8 cellular contexts compared by ENCODE assay signal in genomic region chr14:76977793-76978730, GRCh38. TPM values are rescaled to one million over a fixed set of nuclear protein-coding genes. Genes with fewer than 3 reads are reported as not detected.
A peak's percentile ranks its signal among the peaks of the same experiment; 100 is the strongest.
DNase-seq lines count a peak whose midpoint lies in the region; ATAC-seq and TF ChIP-seq lines count a peak whose summit lies in the region.

No MANE protein-coding gene starts in this region.

- no peak overlapping the region for H3K4me3 ChIP-seq in lung

- H3K36me3 ChIP-seq in lung (ENCODE audit: control insufficient read depth in 2 of 2, insufficient read depth in 2 of 2, low read length in 2 of 2): no peaks in the 10 kb centered on the region

- WGBS in lung, 2 donors: 34 to 59% methylated on average over 15 of the region's 15 CpGs

- H3K27me3 ChIP-seq in lung (ENCODE audit: control insufficient read depth, insufficient read depth): no peaks in the 10 kb centered on the region

- peak overlapping the region in 1 of 2 donors; percentile 41 for H3K27ac ChIP-seq in lung (ENCODE audit: low read depth in 1 of 2, low read length in 1 of 2)

- peak; percentile 87 for DNase-seq in T-helper 22 cell (ENCODE audit: low read depth)
- DNase-seq in amniotic epithelial cell (ENCODE audit: low read depth): peak; percentile 99
- peak; percentile 68 for DNase-seq in lung (ENCODE audit: low spot score)
- peak; percentile 72 to 84 for DNase-seq in stimulated activated CD8-positive, alpha-beta memory T cell treated with anti-CD3 and anti-CD28 coated beads, Interleukin-4, amount 100 ng/mL, for 4 hours (ENCODE audit: low read depth in 2 of 2, low spot score in 1 of 2)
- DNase-seq in NCI-H1436 (lab: John Stamatoyannopoulos, UW): no peak
- no peak for DNase-seq in NCI-H748 (lab: John Stamatoyannopoulos, UW; ENCODE audit: unreplicated experiment)

- ATAC-seq in GM18870 (IDR thresholded peaks at IDR 0.05; ENCODE audit: unreplicated experiment) (peak; percentile 85), HG03103 (IDR thresholded peaks at IDR 0.05; ENCODE audit: low read depth, unreplicated experiment) (peak; percentile 93), lung (ENCODE audit: insufficient read depth, low FRiP score) (peak; percentile 74)

- H3K4me1 ChIP-seq in lung (ENCODE audit: control insufficient read depth in 2 of 2, insufficient read depth in 2 of 2, low read length in 2 of 2): no peaks in the 10 kb centered on the region

- TF ChIP-seq CTCF in lung (IDR thresholded peaks at IDR 0.05; ENCODE audit: control extremely low read depth, extremely low read depth): no peak

- H3K9me3 ChIP-seq in lung (ENCODE audit: control insufficient read depth in 2 of 2, insufficient read depth in 1 of 2, low read length in 1 of 2): peaks cover 0 to 2% of the 10 kb centered on the region in 2 donors

RNA-seq across cellular contexts. Expression of gene IRF2BPL, which starts 50.4 kb away (rescaled TPM):
- 10 to 100 TPM; 42.4 to 52.4 TPM for total RNA-seq in lung
- 10 to 100 TPM in 1 of 2 donors, 1 to 10 TPM in 1; 9.3 to 34.8 TPM for polyA plus RNA-seq in lung

Comparison
In these comparisons a context has a peak if more than half of its experiments do, and no peak if none do; other contexts are left out.
1. DNase-seq: peak in T-helper 22 cell (single experiment), amniotic epithelial cell (single experiment), lung (single experiment) and stimulated activated CD8-positive, alpha-beta memory T cell treated with anti-CD3 and anti-CD28 coated beads, Interleukin-4, amount 100 ng/mL, for 4 hours (2 of 2); none in NCI-H1436 (single experiment) and NCI-H748 (single experiment).
2. Peak in every context shown above with its lines, with median percentiles within 50 percentile points of each other: ATAC-seq.